Comparison of ENCODE assay signal across 9 cellular contexts in the genomic region with DNA sequence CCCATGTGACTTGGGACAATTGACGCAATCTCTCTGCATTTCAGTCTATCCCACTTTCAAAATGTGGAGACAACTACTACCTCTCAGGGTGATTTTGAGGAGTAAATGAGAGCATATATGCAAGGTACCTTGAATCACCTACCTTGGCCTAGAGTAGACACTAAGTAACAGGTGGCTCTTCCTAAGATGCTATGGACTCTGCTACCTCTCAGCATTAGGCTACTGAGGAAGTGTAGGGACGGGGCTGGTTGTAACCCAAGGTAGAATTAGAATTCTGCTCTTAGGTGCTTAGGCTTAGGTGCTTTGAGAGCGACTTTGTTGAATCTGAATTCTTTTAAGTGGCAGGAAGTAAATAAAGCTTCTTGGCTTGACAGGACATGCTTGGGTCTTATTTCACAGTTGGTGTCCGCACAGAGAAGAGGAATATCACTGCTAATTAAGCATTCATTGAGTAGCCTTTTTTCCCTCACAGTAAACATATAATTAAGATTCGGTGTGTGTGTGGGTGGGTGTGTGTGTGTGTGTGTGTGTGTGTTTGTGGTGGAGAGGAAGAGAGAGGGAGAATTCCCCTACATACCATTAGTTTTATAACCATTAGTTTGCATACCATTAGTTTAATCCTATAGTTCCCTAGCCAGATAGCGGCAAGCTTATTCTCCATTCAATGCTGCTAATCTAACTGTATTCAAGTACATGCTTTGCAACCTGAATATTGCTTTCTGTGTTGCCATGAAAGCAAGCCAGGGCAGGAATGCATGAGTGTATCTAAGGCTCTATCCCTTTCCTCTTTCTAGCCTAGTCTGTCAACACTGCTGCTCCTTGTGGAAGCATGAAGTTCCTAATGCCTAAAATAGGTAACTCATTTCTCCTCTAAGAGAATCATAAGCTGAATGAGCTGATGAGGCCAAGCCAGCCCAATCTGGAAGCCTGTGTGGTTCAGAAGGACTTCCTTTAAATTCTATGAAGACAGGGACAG.
DNase-seq lines count a peak whose midpoint lies in the region; ATAC-seq lines count a peak whose summit lies in the region.
"Had no signal": no experiment of that assay in that cellular context is flagged by ENCODE, and none has a peak within 500 bp of the region (broad histone marks: within the 10 kb centered on the region; RNA-seq: fewer than 3 reads in every experiment).

No MANE protein-coding gene starts in this region.

- no peak overlapping the region for H3K4ac ChIP-seq in mesenchymal stem cell (ENCODE audit: low read depth in 1 of 2, low read length in 2 of 2)

- H3K18ac ChIP-seq in mesenchymal stem cell (ENCODE audit: low read depth in 1 of 2, low read length in 2 of 2), result no peak overlapping the region

- H3K36me3 ChIP-seq in CD4-positive, alpha-beta memory T cell (ENCODE audit: insufficient read depth, low read length), result no peaks in the 10 kb centered on the region
- no peaks in the 10 kb centered on the region for H3K36me3 ChIP-seq in mesenchymal stem cell (ENCODE audit: control insufficient read depth in 1 of 2, insufficient read depth in 2 of 2, low read depth in 1 of 2, low read length in 2 of 2)

- CTCF ChIA-PET in CD4-positive, alpha-beta memory T cell (lab: Charles Lee; ENCODE audit: partially characterized antibody), result interaction anchor here (0.8 to 10.6 kb wide), 7 partner anchors 11 to 93 kb away, joined by 3 to 113 read pairs (median 3); no protein-coding TSS in a partner anchor

- POLR2A ChIA-PET in CD4-positive, alpha-beta memory T cell (lab: Charles Lee; ENCODE audit: partially characterized antibody), result interaction anchor here (0.6 to 8.9 kb wide), 8 partner anchors 11 to 341 kb away, joined by 3 to 93 read pairs (median 10); no protein-coding TSS in a partner anchor

- H2AFZ ChIP-seq in mesenchymal stem cell (ENCODE audit: low read depth, low read length), result no peak overlapping the region

- H2BK15ac ChIP-seq in mesenchymal stem cell (ENCODE audit: low read depth, poor library complexity, severe bottlenecking), result no peak overlapping the region

- no peaks in the 10 kb centered on the region for H3K79me1 ChIP-seq in mesenchymal stem cell (replicated peaks; ENCODE audit: low read length, poor library complexity, severe bottlenecking)

- H3K4me1 ChIP-seq in CD4-positive, alpha-beta memory T cell (ENCODE audit: insufficient read depth, low read length), result peaks cover 78% of the 10 kb centered on the region
- no peaks in the 10 kb centered on the region for H3K4me1 ChIP-seq in mesenchymal stem cell (ENCODE audit: control insufficient read depth, insufficient read depth, low read depth, low read length)

- H3K27me3 Mint-ChIP-seq in CD4-positive, alpha-beta memory T cell, result no peaks in the 10 kb centered on the region

- peaks cover 40 to 72% of the 10 kb centered on the region in 2 donors for H3K36me3 Mint-ChIP-seq in CD4-positive, alpha-beta memory T cell
- H3K36me3 Mint-ChIP-seq in activated naive CD4-positive, alpha-beta T cell treated with anti-CD3 and anti-CD28 coated beads, Interleukin-2, amount 50 U/mL, for 72 hours, result peaks cover 25 to 33% of the 10 kb centered on the region in 2 donors

- H4K91ac ChIP-seq in mesenchymal stem cell (ENCODE audit: low read length), result no peak overlapping the region

- H2BK12ac ChIP-seq in mesenchymal stem cell (ENCODE audit: low read length in 2 of 2), result no peak overlapping the region

- H3K4me2 ChIP-seq in mesenchymal stem cell (ENCODE audit: low read length, poor library complexity, severe bottlenecking), result no peak overlapping the region

- WGBS in mesenchymal stem cell, result 83% methylated on average over 3 of the region's 6 CpGs

- H3K9ac ChIP-seq in mesenchymal stem cell (ENCODE audit: low read length), result no peak overlapping the region

- no peak for ATAC-seq in activated naive CD4-positive, alpha-beta T cell treated with anti-CD3 and anti-CD28 coated beads, Interleukin-2, amount 50 U/mL, for 72 hours
- ATAC-seq in GM21825 (IDR thresholded peaks at IDR 0.05; ENCODE audit: unreplicated experiment) (no peak), GM21390 (IDR thresholded peaks at IDR 0.05; ENCODE audit: unreplicated experiment) (no peak)

- H3K4me1 Mint-ChIP-seq in CD4-positive, alpha-beta memory T cell, result peaks cover 53 to 95% (median 72%) of the 10 kb centered on the region in 4 donors

- DNase-seq in CD4-positive, alpha-beta memory T cell, result peak in 1 of 5 donors; percentile 36
- no peak for DNase-seq in activated naive CD4-positive, alpha-beta T cell treated with anti-CD3 and anti-CD28 coated beads, Interleukin-2, amount 50 U/mL, for 72 hours (ENCODE audit: low spot score in 2 of 2)
- DNase-seq in mesenchymal stem cell, result no peak
- DNase-seq in NCI-H774 (lab: John Stamatoyannopoulos, UW), result no peak
- DNase-seq: activated B cell treated with CpG ODN at 0.5 μM for 24 hours, NCI-H446 had no signal

- no peak overlapping the region for H2AK5ac ChIP-seq in mesenchymal stem cell (ENCODE audit: low read length, severe bottlenecking)

- H3K14ac ChIP-seq in mesenchymal stem cell (ENCODE audit: low read length in 2 of 2), result peak overlapping the region in 1 of 2 experiments; percentile 46

- H3K27me3 ChIP-seq in CD4-positive, alpha-beta memory T cell (ENCODE audit: insufficient read depth, low read length), result no peaks in the 10 kb centered on the region
- H3K27me3 ChIP-seq in mesenchymal stem cell (ENCODE audit: control insufficient read depth in 1 of 2, insufficient read depth in 1 of 2, low read length in 2 of 2), result no peaks in the 10 kb centered on the region

- no peak overlapping the region for H4K8ac ChIP-seq in mesenchymal stem cell (ENCODE audit: low read length)

- H3K4me3 ChIP-seq in CD4-positive, alpha-beta memory T cell (ENCODE audit: low read length in 2 of 2), result peak overlapping the region; percentile 40 to 75
- H3K4me3 ChIP-seq in GM08714 (ENCODE audit: low read length) (peak overlapping the region; percentile 100), mesenchymal stem cell (ENCODE audit: insufficient read depth in 1 of 2, low read depth in 1 of 2, low read length in 2 of 2) (no peak overlapping the region)

- intact Hi-C loops in CD4-positive, alpha-beta memory T cell (cut with micrococcal nuclease), result loop anchor here (10.0 kb wide), 3 partner anchors 491 to 1239 kb away; partner anchors contain the start of genes MTRF1L, SCAF8 and TFB1M

- no peaks in the 10 kb centered on the region for H3K9me3 ChIP-seq in CD4-positive, alpha-beta memory T cell (ENCODE audit: control insufficient read depth in 1 of 2, low read length in 2 of 2)
- H3K9me3 ChIP-seq in mesenchymal stem cell (ENCODE audit: control insufficient read depth, low read length), result no peaks in the 10 kb centered on the region

- no peak overlapping the region for H3K23ac ChIP-seq in mesenchymal stem cell (ENCODE audit: low read length in 2 of 2)

- peak overlapping the region; percentile 40 for H2BK5ac ChIP-seq in mesenchymal stem cell (ENCODE audit: low read depth, low read length, poor library complexity, severe bottlenecking)

- no peak overlapping the region for H2BK120ac ChIP-seq in mesenchymal stem cell (ENCODE audit: low read depth, low read length)

- peak overlapping the region; percentile 89 to 97 (median 93) for H3K27ac Mint-ChIP-seq in CD4-positive, alpha-beta memory T cell
- H3K27ac Mint-ChIP-seq in activated naive CD4-positive, alpha-beta T cell treated with anti-CD3 and anti-CD28 coated beads, Interleukin-2, amount 50 U/mL, for 72 hours, result peak overlapping the region; percentile 89 to 90
- H3K27ac Mint-ChIP-seq: activated B cell treated with CpG ODN at 0.5 μM for 24 hours had no signal

- H3K27ac ChIP-seq in CD4-positive, alpha-beta memory T cell (ENCODE audit: low read depth, low read length), result peak overlapping the region; percentile 87
- H3K27ac ChIP-seq in mesenchymal stem cell (ENCODE audit: low read length, poor library complexity, severe bottlenecking), result no peak overlapping the region

- H3K4me3 Mint-ChIP-seq in CD4-positive, alpha-beta memory T cell, result peak overlapping the region; percentile 89 to 99 (median 96)
- H3K4me3 Mint-ChIP-seq: activated B cell treated with CpG ODN at 0.5 μM for 24 hours had no signal

- H3K9me3 Mint-ChIP-seq in CD4-positive, alpha-beta memory T cell, result no peaks in the 10 kb centered on the region
- H3K9me3 Mint-ChIP-seq in activated naive CD4-positive, alpha-beta T cell treated with anti-CD3 and anti-CD28 coated beads, Interleukin-2, amount 50 U/mL, for 72 hours, result peaks cover 10% of the 10 kb centered on the region in 2 donors
- H3K9me3 Mint-ChIP-seq: activated B cell treated with CpG ODN at 0.5 μM for 24 hours had no signal

Comparison
In these comparisons a context has a peak if more than half of its experiments do, and no peak if none do; other contexts are left out.
1. H3K4me3 ChIP-seq: peak in CD4-positive, alpha-beta memory T cell (2 of 2) and GM08714 (single experiment); none in mesenchymal stem cell (0 of 2).